In genomic region chr20:44360221-44360620, GRCh38 we compare ENCODE assay signal across 2 cellular contexts.
A peak's percentile ranks its signal among the peaks of the same experiment; 100 is the strongest.
TF ChIP-seq lines count a peak whose summit lies in the region.

No MANE protein-coding gene starts in this region.

TF ChIP-seq in HepG2, 621 proteins besides CTCF, POLR2A, EP300 and RAD21 (continues in another document):
- 0 out of 2 replicates have a peak, but pooled peaks have one; percentile 28 for TF ChIP-seq NBN (conservative IDR thresholded peaks at IDR 0.05)
- TF ChIP-seq SOX6 (IDR thresholded peaks at IDR 0.05): peak; percentile 79; the same call in 1 of the 2 replicates
- TF ChIP-seq SOX6 (CRISPR knock-in tag; IDR thresholded peaks at IDR 0.05): no peak
- TF ChIP-seq, protein P1, sequence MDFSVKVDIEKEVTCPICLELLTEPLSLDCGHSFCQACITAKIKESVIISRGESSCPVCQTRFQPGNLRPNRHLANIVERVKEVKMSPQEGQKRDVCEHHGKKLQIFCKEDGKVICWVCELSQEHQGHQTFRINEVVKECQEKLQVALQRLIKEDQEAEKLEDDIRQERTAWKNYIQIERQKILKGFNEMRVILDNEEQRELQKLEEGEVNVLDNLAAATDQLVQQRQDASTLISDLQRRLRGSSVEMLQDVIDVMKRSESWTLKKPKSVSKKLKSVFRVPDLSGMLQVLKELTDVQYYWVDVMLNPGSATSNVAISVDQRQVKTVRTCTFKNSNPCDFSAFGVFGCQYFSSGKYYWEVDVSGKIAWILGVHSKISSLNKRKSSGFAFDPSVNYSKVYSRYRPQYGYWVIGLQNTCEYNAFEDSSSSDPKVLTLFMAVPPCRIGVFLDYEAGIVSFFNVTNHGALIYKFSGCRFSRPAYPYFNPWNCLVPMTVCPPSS (IDR thresholded peaks at IDR 0.05): peak; percentile 71; the same call in 1 of the 2 replicates
- TF ChIP-seq, protein P2, sequence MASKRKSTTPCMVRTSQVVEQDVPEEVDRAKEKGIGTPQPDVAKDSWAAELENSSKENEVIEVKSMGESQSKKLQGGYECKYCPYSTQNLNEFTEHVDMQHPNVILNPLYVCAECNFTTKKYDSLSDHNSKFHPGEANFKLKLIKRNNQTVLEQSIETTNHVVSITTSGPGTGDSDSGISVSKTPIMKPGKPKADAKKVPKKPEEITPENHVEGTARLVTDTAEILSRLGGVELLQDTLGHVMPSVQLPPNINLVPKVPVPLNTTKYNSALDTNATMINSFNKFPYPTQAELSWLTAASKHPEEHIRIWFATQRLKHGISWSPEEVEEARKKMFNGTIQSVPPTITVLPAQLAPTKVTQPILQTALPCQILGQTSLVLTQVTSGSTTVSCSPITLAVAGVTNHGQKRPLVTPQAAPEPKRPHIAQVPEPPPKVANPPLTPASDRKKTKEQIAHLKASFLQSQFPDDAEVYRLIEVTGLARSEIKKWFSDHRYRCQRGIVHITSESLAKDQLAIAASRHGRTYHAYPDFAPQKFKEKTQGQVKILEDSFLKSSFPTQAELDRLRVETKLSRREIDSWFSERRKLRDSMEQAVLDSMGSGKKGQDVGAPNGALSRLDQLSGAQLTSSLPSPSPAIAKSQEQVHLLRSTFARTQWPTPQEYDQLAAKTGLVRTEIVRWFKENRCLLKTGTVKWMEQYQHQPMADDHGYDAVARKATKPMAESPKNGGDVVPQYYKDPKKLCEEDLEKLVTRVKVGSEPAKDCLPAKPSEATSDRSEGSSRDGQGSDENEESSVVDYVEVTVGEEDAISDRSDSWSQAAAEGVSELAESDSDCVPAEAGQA (IDR thresholded peaks at IDR 0.05; ENCODE audit: low read depth): no peak
- TF ChIP-seq, protein P2 (CRISPR knock-in tag; IDR thresholded peaks at IDR 0.05; ENCODE audit: borderline replicate concordance): no peak
- no peak for TF ChIP-seq MED8 (CRISPR knock-in tag; IDR thresholded peaks at IDR 0.05; ENCODE audit: insufficient replicate concordance)

TF ChIP-seq in GM12878, 131 proteins besides CTCF, POLR2A, EP300 and RAD21:
- TF ChIP-seq NBN (IDR thresholded peaks at IDR 0.05): no peak
- TF ChIP-seq RELA (IDR thresholded peaks at IDR 0.05; ENCODE audit: borderline replicate concordance, partially characterized antibody): no peak
- TF ChIP-seq KDM1A (IDR thresholded peaks at IDR 0.05; ENCODE audit: borderline replicate concordance): no peak
- TF ChIP-seq, protein P3, sequence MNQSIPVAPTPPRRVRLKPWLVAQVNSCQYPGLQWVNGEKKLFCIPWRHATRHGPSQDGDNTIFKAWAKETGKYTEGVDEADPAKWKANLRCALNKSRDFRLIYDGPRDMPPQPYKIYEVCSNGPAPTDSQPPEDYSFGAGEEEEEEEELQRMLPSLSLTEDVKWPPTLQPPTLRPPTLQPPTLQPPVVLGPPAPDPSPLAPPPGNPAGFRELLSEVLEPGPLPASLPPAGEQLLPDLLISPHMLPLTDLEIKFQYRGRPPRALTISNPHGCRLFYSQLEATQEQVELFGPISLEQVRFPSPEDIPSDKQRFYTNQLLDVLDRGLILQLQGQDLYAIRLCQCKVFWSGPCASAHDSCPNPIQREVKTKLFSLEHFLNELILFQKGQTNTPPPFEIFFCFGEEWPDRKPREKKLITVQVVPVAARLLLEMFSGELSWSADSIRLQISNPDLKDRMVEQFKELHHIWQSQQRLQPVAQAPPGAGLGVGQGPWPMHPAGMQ (IDR thresholded peaks at IDR 0.05; ENCODE audit: borderline replicate concordance): no peak
- TF ChIP-seq FOXK2 (IDR thresholded peaks at IDR 0.05): peak; percentile 7; the same call in 1 of the 2 replicates
